ENCODE assay signal across 13 cellular contexts in the genomic region with DNA sequence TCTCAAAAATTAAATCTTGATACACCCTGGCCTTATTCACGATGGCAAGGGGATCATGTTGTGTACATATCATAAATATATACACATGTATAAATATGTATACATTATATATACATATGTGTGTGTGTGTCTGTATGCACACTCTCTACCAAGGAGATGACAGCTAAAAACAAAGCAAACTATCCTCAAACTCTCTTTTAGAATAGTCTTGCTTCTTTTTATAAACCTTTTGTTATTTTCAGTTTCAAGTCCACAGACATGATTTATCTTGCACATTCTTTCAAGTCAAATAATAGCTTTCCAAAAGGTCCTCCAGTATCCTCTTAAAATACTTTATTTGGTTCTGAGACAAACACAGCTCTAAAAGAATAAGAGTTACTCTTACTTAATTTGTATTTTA.
"Had no signal": no experiment of that assay in that cellular context is flagged by ENCODE, and none has a peak within 500 bp of the region (broad histone marks: within the 10 kb centered on the region; RNA-seq: fewer than 3 reads in every experiment).

No MANE protein-coding gene starts in this region.

- H3K4me3 ChIP-seq: cardiac muscle cell, left lung, pancreas, right atrium auricular region, smooth muscle cell had no signal

- H3K27me3 Mint-ChIP-seq: activated CD4-positive, alpha-beta memory T cell treated with anti-CD3 and anti-CD28 coated beads, Interleukin-2, amount 10 ng/mL, durations not matched to agents 7 days and 5 days; type B pancreatic cell had no signal

- H3K27ac Mint-ChIP-seq: activated CD4-positive, alpha-beta memory T cell treated with anti-CD3 and anti-CD28 coated beads, Interleukin-2, amount 10 ng/mL, durations not matched to agents 7 days and 5 days; activated naive CD4-positive, alpha-beta T cell treated with anti-CD3 and anti-CD28 coated beads for 36 hours; nephron progenitor cell; stimulated activated effector memory CD8-positive, alpha-beta T cell treated with anti-CD3 and anti-CD28 coated beads, Interleukin-12 subunit alpha, Interleukin-12 subunit beta, amount 100 ng/mL, for 72 hours; type B pancreatic cell had no signal

- DNase-seq: activated CD4-positive, alpha-beta memory T cell treated with anti-CD3 and anti-CD28 coated beads, Interleukin-2, amount 10 ng/mL, durations not matched to agents 7 days and 5 days; left lung; mesenchymal stem cell; nephron progenitor cell; pancreas; T-helper 1 cell had no signal

- ATAC-seq: left lung, pancreas had no signal

- H3K27ac ChIP-seq: cardiac muscle cell, left lung, pancreas, right atrium auricular region, VCaP had no signal

- H3K27me3 ChIP-seq: cardiac muscle cell, left lung, pancreas, right atrium auricular region had no signal

- H3K9me3 Mint-ChIP-seq: activated CD4-positive, alpha-beta memory T cell treated with anti-CD3 and anti-CD28 coated beads, Interleukin-2, amount 10 ng/mL, durations not matched to agents 7 days and 5 days; activated naive CD4-positive, alpha-beta T cell treated with anti-CD3 and anti-CD28 coated beads for 36 hours; stimulated activated effector memory CD8-positive, alpha-beta T cell treated with anti-CD3 and anti-CD28 coated beads, Interleukin-12 subunit alpha, Interleukin-12 subunit beta, amount 100 ng/mL, for 72 hours had no signal

- H3K36me3 ChIP-seq: cardiac muscle cell, left lung, pancreas, right atrium auricular region had no signal

- H3K4me3 Mint-ChIP-seq: activated CD4-positive, alpha-beta memory T cell treated with anti-CD3 and anti-CD28 coated beads, Interleukin-2, amount 10 ng/mL, durations not matched to agents 7 days and 5 days; activated naive CD4-positive, alpha-beta T cell treated with anti-CD3 and anti-CD28 coated beads for 36 hours; nephron progenitor cell; stimulated activated effector memory CD8-positive, alpha-beta T cell treated with anti-CD3 and anti-CD28 coated beads, Interleukin-12 subunit alpha, Interleukin-12 subunit beta, amount 100 ng/mL, for 72 hours; type B pancreatic cell had no signal

- H3K9me3 ChIP-seq: left lung, pancreas, right atrium auricular region had no signal
